ENCODE assay signal across 14 cellular contexts in genomic region chr14:102556098-102556677, GRCh38. TPM values are rescaled to one million over a fixed set of nuclear protein-coding genes. Genes with fewer than 3 reads are reported as not detected.
DNase-seq lines count a peak whose midpoint lies in the region; ATAC-seq and TF ChIP-seq lines count a peak whose summit lies in the region.
"Had no signal": no experiment of that assay in that cellular context is flagged by ENCODE, and none has a peak within 500 bp of the region (broad histone marks: within the 10 kb centered on the region; RNA-seq: fewer than 3 reads in every experiment).

No MANE protein-coding gene starts in this region.

- ATAC-seq in stimulated activated memory B cell treated with anti-CD40 and anti-IgM and Interleukin-4, amounts not matched to agents 10 μg/mL and 1 μg/mL and 100 μg/mL, for 72 hours: no peak
- no peak for ATAC-seq in GM21526 (IDR thresholded peaks at IDR 0.05; ENCODE audit: low FRiP score, unreplicated experiment)
- ATAC-seq: A549 had no signal

- no peaks in the 10 kb centered on the region for H3K9me3 Mint-ChIP-seq in activated naive CD4-positive, alpha-beta T cell treated with anti-CD3 and anti-CD28 coated beads, Interleukin-2, amount 50 U/mL, for 24 hours
- H3K9me3 Mint-ChIP-seq in IgD-negative memory B cell (no peaks in the 10 kb centered on the region), endodermal cell (no peaks in the 10 kb centered on the region)
- no peaks in the 10 kb centered on the region for H3K9me3 Mint-ChIP-seq in stimulated activated memory B cell treated with anti-CD40 and anti-IgM and Interleukin-4, amounts not matched to agents 10 μg/mL and 1 μg/mL and 100 μg/mL, for 72 hours
- H3K9me3 Mint-ChIP-seq: activated T-cell treated with anti-CD3 and anti-CD28 coated beads, Interleukin-2, amount 50 U/mL, for 24 hours; brain; natural killer cell treated with Interleukin-12 subunit alpha and Interleukin-12 subunit beta and Interleukin-15 and Interleukin-18, amount 100 ng/mL, for 72 hours had no signal

- no peak overlapping the region for H3K27ac ChIP-seq in endodermal cell (ENCODE audit: low read depth, low read length)
- H3K27ac ChIP-seq: A549 had no signal

- no peak overlapping the region for H3K4me3 ChIP-seq in endodermal cell (ENCODE audit: low read length)
- H3K4me3 ChIP-seq: A549 had no signal

- no peak overlapping the region for H3K9ac ChIP-seq in endodermal cell (ENCODE audit: extremely low read depth, low read length, poor library complexity, severe bottlenecking)

- H3K27me3 ChIP-seq in endodermal cell (ENCODE audit: control insufficient read depth, insufficient read depth, low read length, poor library complexity, severe bottlenecking): no peaks in the 10 kb centered on the region

- WGBS in endodermal cell (ENCODE audit: insufficient coverage in 1 of 2, insufficient read length in 1 of 2), 2 experiments: 97% methylated on average over 7 to 14 of the region's 14 CpGs

- H3K36me3 Mint-ChIP-seq in activated naive CD4-positive, alpha-beta T cell treated with anti-CD3 and anti-CD28 coated beads, Interleukin-2, amount 50 U/mL, for 24 hours: no peaks in the 10 kb centered on the region
- H3K36me3 Mint-ChIP-seq in IgD-negative memory B cell: no peaks in the 10 kb centered on the region
- no peaks in the 10 kb centered on the region for H3K36me3 Mint-ChIP-seq in endodermal cell (ENCODE audit: low read depth)
- no peaks in the 10 kb centered on the region for H3K36me3 Mint-ChIP-seq in stimulated activated memory B cell treated with anti-CD40 and anti-IgM and Interleukin-4, amounts not matched to agents 10 μg/mL and 1 μg/mL and 100 μg/mL, for 72 hours
- H3K36me3 Mint-ChIP-seq: brain; CD14-positive monocyte; natural killer cell treated with Interleukin-12 subunit alpha and Interleukin-12 subunit beta and Interleukin-15 and Interleukin-18, amount 100 ng/mL, for 72 hours had no signal

- no peaks in the 10 kb centered on the region for H3K4me1 ChIP-seq in endodermal cell (ENCODE audit: control insufficient read depth, insufficient read depth, low read length)

- H3K4me1 Mint-ChIP-seq in activated naive CD4-positive, alpha-beta T cell treated with anti-CD3 and anti-CD28 coated beads, Interleukin-2, amount 50 U/mL, for 24 hours: no peaks in the 10 kb centered on the region
- H3K4me1 Mint-ChIP-seq in IgD-negative memory B cell (peaks cover 4 to 9% (median 6%) of the 10 kb centered on the region in 3 donors), endodermal cell (no peaks in the 10 kb centered on the region)
- H3K4me1 Mint-ChIP-seq in stimulated activated memory B cell treated with anti-CD40 and anti-IgM and Interleukin-4, amounts not matched to agents 10 μg/mL and 1 μg/mL and 100 μg/mL, for 72 hours: peaks cover 12% of the 10 kb centered on the region
- H3K4me1 Mint-ChIP-seq: brain had no signal

- H3K4me3 Mint-ChIP-seq in activated naive CD4-positive, alpha-beta T cell treated with anti-CD3 and anti-CD28 coated beads, Interleukin-2, amount 50 U/mL, for 24 hours: peak overlapping the region; percentile 4
- H3K4me3 Mint-ChIP-seq in IgD-negative memory B cell: peak overlapping the region; percentile 25 to 81 (median 71)
- peak overlapping the region; percentile 52 for H3K4me3 Mint-ChIP-seq in endodermal cell
- no peak overlapping the region for H3K4me3 Mint-ChIP-seq in stimulated activated memory B cell treated with anti-CD40 and anti-IgM and Interleukin-4, amounts not matched to agents 10 μg/mL and 1 μg/mL and 100 μg/mL, for 72 hours

- DNase-seq in activated naive CD4-positive, alpha-beta T cell treated with Interleukin-2 at 50 U/mL for 16 hours: no peak
- DNase-seq in endodermal cell (peak; percentile 41), SIG-M5 treated with dmso at 0.1 percent for 504 hours (lab: John Stamatoyannopoulos, UW; ENCODE audit: unreplicated experiment) (no peak)
- DNase-seq in activated effector memory CD4-positive, alpha-beta T cell treated with Interleukin-2 at 50 U/mL for 16 hours: no peak
- DNase-seq: NCI-H2107 had no signal

- no peak for TF ChIP-seq CTCF in endodermal cell (conservative IDR thresholded peaks at IDR 0.05)

- H3K36me3 ChIP-seq in endodermal cell (ENCODE audit: control insufficient read depth, insufficient read depth, low read length): no peaks in the 10 kb centered on the region

- no peaks in the 10 kb centered on the region for H3K27me3 Mint-ChIP-seq in activated naive CD4-positive, alpha-beta T cell treated with anti-CD3 and anti-CD28 coated beads, Interleukin-2, amount 50 U/mL, for 24 hours
- H3K27me3 Mint-ChIP-seq in IgD-negative memory B cell: no peaks in the 10 kb centered on the region
- no peaks in the 10 kb centered on the region for H3K27me3 Mint-ChIP-seq in endodermal cell (ENCODE audit: insufficient read depth)
- H3K27me3 Mint-ChIP-seq in stimulated activated memory B cell treated with anti-CD40 and anti-IgM and Interleukin-4, amounts not matched to agents 10 μg/mL and 1 μg/mL and 100 μg/mL, for 72 hours: no peaks in the 10 kb centered on the region
- H3K27me3 Mint-ChIP-seq: activated T-cell treated with anti-CD3 and anti-CD28 coated beads, Interleukin-2, amount 50 U/mL, for 24 hours; natural killer cell treated with Interleukin-12 subunit alpha and Interleukin-12 subunit beta and Interleukin-15 and Interleukin-18, amount 100 ng/mL, for 72 hours had no signal

- no peak overlapping the region for H3K27ac Mint-ChIP-seq in activated naive CD4-positive, alpha-beta T cell treated with anti-CD3 and anti-CD28 coated beads, Interleukin-2, amount 50 U/mL, for 24 hours
- peak overlapping the region in 1 of 3 donors; percentile 27 for H3K27ac Mint-ChIP-seq in IgD-negative memory B cell
- no peak overlapping the region for H3K27ac Mint-ChIP-seq in endodermal cell
- H3K27ac Mint-ChIP-seq in stimulated activated memory B cell treated with anti-CD40 and anti-IgM and Interleukin-4, amounts not matched to agents 10 μg/mL and 1 μg/mL and 100 μg/mL, for 72 hours: peak overlapping the region; percentile 75
- H3K27ac Mint-ChIP-seq: brain; natural killer cell treated with Interleukin-12 subunit alpha and Interleukin-12 subunit beta and Interleukin-15 and Interleukin-18, amount 100 ng/mL, for 72 hours had no signal

- H3K9me3 ChIP-seq in endodermal cell (ENCODE audit: control insufficient read depth, low read length): no peaks in the 10 kb centered on the region
- H3K9me3 ChIP-seq: A549 had no signal

RNA-seq across cellular contexts. Expression of gene RCOR1, which starts 36.3 kb away (rescaled TPM):
- polyA plus RNA-seq in IgD-negative memory B cell: 1.2 TPM
- total RNA-seq in endodermal cell: 10 to 100 TPM; 30.3 to 31.5 TPM
- 23.8 TPM for polyA plus RNA-seq in endodermal cell (2013, experiment 1 of 2)
- 24.8 TPM for polyA plus RNA-seq in endodermal cell (2013, experiment 2 of 2)

RNA-seq across cellular contexts. Expression of gene ANKRD9, which starts 46.6 kb away (rescaled TPM):
- polyA plus RNA-seq in IgD-negative memory B cell: 0.93 TPM
- 10 to 100 TPM; 32.7 to 38.9 TPM for total RNA-seq in endodermal cell
- polyA plus RNA-seq in endodermal cell (2013, experiment 1 of 2): 28.5 TPM
- 27.2 TPM for polyA plus RNA-seq in endodermal cell (2013, experiment 2 of 2)
